ENCODE assay signal across 24 cellular contexts in the genomic region with DNA sequence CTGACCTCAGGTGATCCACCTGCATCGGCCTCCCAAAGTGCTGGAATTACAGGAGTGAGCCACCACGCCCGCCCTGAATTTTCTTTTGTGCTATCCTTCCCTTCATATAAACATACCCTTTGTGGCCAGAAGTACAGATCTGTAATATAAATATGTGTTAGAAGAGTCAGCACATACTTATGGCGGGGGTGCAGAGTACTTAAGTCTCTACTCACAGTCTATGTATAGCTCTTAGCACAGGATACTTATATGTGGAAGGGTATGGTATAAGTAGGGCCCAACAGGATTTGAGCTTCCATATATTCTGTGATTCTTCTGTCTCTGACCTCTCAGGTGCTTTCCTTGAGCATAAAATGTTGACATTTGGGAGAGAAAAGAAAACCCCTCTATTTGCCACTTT. TPM values are rescaled to one million over a fixed set of nuclear protein-coding genes. Genes with fewer than 3 reads are reported as not detected.
"Had no signal": no experiment of that assay in that cellular context is flagged by ENCODE, and none has a peak within 500 bp of the region (broad histone marks: within the 10 kb centered on the region; RNA-seq: fewer than 3 reads in every experiment).

No MANE protein-coding gene starts in this region.

- H3K4me3 ChIP-seq: colonic mucosa, esophagus squamous epithelium, gastroesophageal sphincter, heart left ventricle, left lung, lower lobe of right lung had no signal

- H3K27ac Mint-ChIP-seq: dendritic cell treated with granulocyte-macrophage colony-stimulating factor and Interleukin-4, amounts not matched to agents 40 ng/mL and 50 ng/mL, for 4 days; effector memory CD8-positive, alpha-beta T cell; endodermal cell had no signal

- H3K27me3 ChIP-seq: colonic mucosa, esophagus squamous epithelium, foreskin keratinocyte, gastroesophageal sphincter, left lung had no signal

- H3K4me1 ChIP-seq: colonic mucosa, esophagus squamous epithelium, foreskin keratinocyte, gastroesophageal sphincter, left lung, lower lobe of right lung had no signal

- DNase-seq: colonic mucosa; cortex of kidney; effector CD8-positive, alpha-beta T cell; effector memory CD8-positive, alpha-beta T cell; endodermal cell; erythroblast; esophagus squamous epithelium; foreskin keratinocyte; heart left ventricle; hippocampal formation; left cardiac atrium; left lung; left ventricle myocardium superior; lower lobe of right lung; mesendoderm; midbrain had no signal

- ATAC-seq: effector memory CD8-positive, alpha-beta T cell; esophagus mucosa; foreskin keratinocyte; gastroesophageal sphincter; heart left ventricle; left cardiac atrium; left lung; left ventricle myocardium superior; lower lobe of right lung had no signal

- H3K9me3 Mint-ChIP-seq: dendritic cell treated with granulocyte-macrophage colony-stimulating factor and Interleukin-4, amounts not matched to agents 40 ng/mL and 50 ng/mL, for 4 days; effector memory CD8-positive, alpha-beta T cell; endodermal cell had no signal

- H3K36me3 ChIP-seq: colonic mucosa, esophagus squamous epithelium, gastroesophageal sphincter, heart left ventricle, left lung, lower lobe of right lung had no signal

- H3K27ac ChIP-seq: colonic mucosa, epithelial cell of prostate, esophagus squamous epithelium, foreskin keratinocyte, gastroesophageal sphincter, heart left ventricle, left lung, lower lobe of right lung had no signal

- H3K27me3 Mint-ChIP-seq: dendritic cell treated with granulocyte-macrophage colony-stimulating factor and Interleukin-4, amounts not matched to agents 40 ng/mL and 50 ng/mL, for 4 days; effector memory CD8-positive, alpha-beta T cell had no signal

- H3K4me3 Mint-ChIP-seq: dendritic cell treated with granulocyte-macrophage colony-stimulating factor and Interleukin-4, amounts not matched to agents 40 ng/mL and 50 ng/mL, for 4 days; effector memory CD8-positive, alpha-beta T cell; endodermal cell had no signal

- H3K9me3 ChIP-seq: colonic mucosa, esophagus squamous epithelium, gastroesophageal sphincter, heart left ventricle, left lung, lower lobe of right lung had no signal

- H3K4me1 Mint-ChIP-seq: endodermal cell had no signal

RNA-seq across cellular contexts. Expression of a gene that starts 18.2 kb away (rescaled TPM):
- total RNA-seq: colonic mucosa, dermis microvascular lymphatic vessel endothelial cell, endodermal cell, esophagus mucosa, kidney epithelial cell, left lung, left ventricle myocardium superior, lung microvascular endothelial cell, mucosa of gallbladder had no signal
